Comparison of ENCODE assay signal across 8 cellular contexts in genomic region chr19:15431396-15432017, GRCh38. TPM values are rescaled to one million over a fixed set of nuclear protein-coding genes. Genes with fewer than 3 reads are reported as not detected.
DNase-seq lines count a peak whose midpoint lies in the region; ATAC-seq, FAIRE-seq and TF ChIP-seq lines count a peak whose summit lies in the region.

No MANE protein-coding gene starts in this region.

- H2AFZ ChIP-seq in SU-DHL-6 (ENCODE audit: low read depth, low read length, severe bottlenecking) = no peak overlapping the region

- peaks cover 40% of the 10 kb centered on the region for H3K79me2 ChIP-seq in SU-DHL-6 (ENCODE audit: insufficient read depth, low read length)

- H3K9ac ChIP-seq in SU-DHL-6 (ENCODE audit: low read length) = peak overlapping the region; percentile 97

- H3F3A ChIP-seq in SU-DHL-6 (ENCODE audit: insufficient read depth) = no peaks in the 10 kb centered on the region

- no peaks in the 10 kb centered on the region for H3K27me3 ChIP-seq in SU-DHL-6 (ENCODE audit: low read length)

- H3K9me2 ChIP-seq in SU-DHL-6 (replicated peaks; ENCODE audit: insufficient read depth, low read length) = no peaks in the 10 kb centered on the region

- H3K4me2 ChIP-seq in SU-DHL-6 (ENCODE audit: low read depth, low read length, poor library complexity, severe bottlenecking) = peak overlapping the region; percentile 72

- H3K4me3 ChIP-seq in SU-DHL-6 (ENCODE audit: insufficient read depth, low read length, poor library complexity, severe bottlenecking) (peak overlapping the region; percentile 75), fibroblast of villous mesenchyme (ENCODE audit: low read depth, low read length) (peak overlapping the region; percentile 90), retinal pigment epithelial cell (ENCODE audit: low read length) (peak overlapping the region; percentile 85)

- H4K20me1 ChIP-seq in SU-DHL-6 (ENCODE audit: low read depth, low read length) = no peaks in the 10 kb centered on the region; the same call in 1 of the 2 replicates

- no peaks in the 10 kb centered on the region for H3K9me3 ChIP-seq in SU-DHL-6 (ENCODE audit: insufficient read depth, low read length)

- no peaks in the 10 kb centered on the region for H3K36me3 ChIP-seq in SU-DHL-6 (ENCODE audit: low read length)

- DNase-seq in GM12891 (ENCODE audit: insufficient read length, low spot score) = no peak
- no peak for DNase-seq in fibroblast of villous mesenchyme (ENCODE audit: low read depth)
- no peak for DNase-seq in retinal pigment epithelial cell (ENCODE audit: low read depth)
- DNase-seq in HT-29 (ENCODE audit: low spot score) = no peak
- DNase-seq in GM19240 (ENCODE audit: insufficient read length, low spot score) = no peak

- no peak for TF ChIP-seq POLR2A in GM12891 (IDR thresholded peaks at IDR 0.05; ENCODE audit: low read depth, low read length)

- H3K27ac ChIP-seq in SU-DHL-6 (ENCODE audit: low read depth, low read length) = peak overlapping the region; percentile 48

- no peak for TF ChIP-seq CTCF in SU-DHL-6 (IDR thresholded peaks at IDR 0.05; ENCODE audit: insufficient read depth, low read length, poor library complexity, severe bottlenecking)
- no peak for TF ChIP-seq CTCF in fibroblast of villous mesenchyme (IDR thresholded peaks at IDR 0.05; ENCODE audit: insufficient read depth, low read depth, low read length)
- no peak for TF ChIP-seq CTCF in retinal pigment epithelial cell (conservative IDR thresholded peaks at IDR 0.05; ENCODE audit: low read depth, low read length)

- no peak for ATAC-seq in GM21528 (IDR thresholded peaks at IDR 0.05; ENCODE audit: low FRiP score, unreplicated experiment)
- no peak for ATAC-seq in HG03521 (IDR thresholded peaks at IDR 0.05; ENCODE audit: unreplicated experiment)

- peak; percentile 67 for FAIRE-seq in GM12891 (lab: Jason Lieb, UNC)

TF ChIP-seq in GM12891, 5 proteins besides CTCF, POLR2A, EP300 and RAD21:
- no peak for TF ChIP-seq POU2F2 (IDR thresholded peaks at IDR 0.05; ENCODE audit: low read depth, low read length)

RNA-seq across cellular contexts. Expression of gene AKAP8L, which starts 12.7 kb away (rescaled TPM):
- 37.3 TPM for polyA plus RNA-seq in GM12891 (2012; ENCODE audit: low read depth, missing spikeins)
- total RNA-seq in fibroblast of villous mesenchyme = 59.6 and 61.3 TPM in 2 replicates
- total RNA-seq in HT-29 (2014; rRNA removed; shearing (Covaris generic)) = 66.2 and 66.3 TPM in 2 replicates

RNA-seq across cellular contexts. Expression of gene WIZ, which starts 18.2 kb away (rescaled TPM):
- polyA plus RNA-seq in GM12891 (2012; ENCODE audit: low read depth, missing spikeins) = 9.0 TPM
- total RNA-seq in fibroblast of villous mesenchyme = 7.3 and 7.4 TPM in 2 replicates
- total RNA-seq in HT-29 (2014; rRNA removed; shearing (Covaris generic)) = 18.4 and 32.9 TPM in 2 replicates

RNA-seq across cellular contexts. Expression of gene RASAL3, which starts 32.8 kb away (rescaled TPM):
- polyA plus RNA-seq in GM12891 (2012; ENCODE audit: low read depth, missing spikeins) = 31.9 TPM
- total RNA-seq in fibroblast of villous mesenchyme = not detected in 2 replicates
- total RNA-seq in HT-29 (2014; rRNA removed; shearing (Covaris generic)) = not detected in 2 replicates

RNA-seq across cellular contexts. Expression of gene PGLYRP2, which starts 47.8 kb away (rescaled TPM):
- polyA plus RNA-seq in GM12891 (2012; ENCODE audit: low read depth, missing spikeins) = 0.04 TPM
- total RNA-seq in fibroblast of villous mesenchyme = not detected in 2 replicates
- not detected in 2 replicates for total RNA-seq in HT-29 (2014; rRNA removed; shearing (Covaris generic))

RNA-seq across cellular contexts. Expression of gene AKAP8, which starts 51.9 kb away (rescaled TPM):
- polyA plus RNA-seq in GM12891 (2012; ENCODE audit: low read depth, missing spikeins) = 14.3 TPM
- 16.0 and 19.6 TPM in 2 replicates for total RNA-seq in fibroblast of villous mesenchyme
- 41.7 and 50.4 TPM in 2 replicates for total RNA-seq in HT-29 (2014; rRNA removed; shearing (Covaris generic))
